In the genomic region with DNA sequence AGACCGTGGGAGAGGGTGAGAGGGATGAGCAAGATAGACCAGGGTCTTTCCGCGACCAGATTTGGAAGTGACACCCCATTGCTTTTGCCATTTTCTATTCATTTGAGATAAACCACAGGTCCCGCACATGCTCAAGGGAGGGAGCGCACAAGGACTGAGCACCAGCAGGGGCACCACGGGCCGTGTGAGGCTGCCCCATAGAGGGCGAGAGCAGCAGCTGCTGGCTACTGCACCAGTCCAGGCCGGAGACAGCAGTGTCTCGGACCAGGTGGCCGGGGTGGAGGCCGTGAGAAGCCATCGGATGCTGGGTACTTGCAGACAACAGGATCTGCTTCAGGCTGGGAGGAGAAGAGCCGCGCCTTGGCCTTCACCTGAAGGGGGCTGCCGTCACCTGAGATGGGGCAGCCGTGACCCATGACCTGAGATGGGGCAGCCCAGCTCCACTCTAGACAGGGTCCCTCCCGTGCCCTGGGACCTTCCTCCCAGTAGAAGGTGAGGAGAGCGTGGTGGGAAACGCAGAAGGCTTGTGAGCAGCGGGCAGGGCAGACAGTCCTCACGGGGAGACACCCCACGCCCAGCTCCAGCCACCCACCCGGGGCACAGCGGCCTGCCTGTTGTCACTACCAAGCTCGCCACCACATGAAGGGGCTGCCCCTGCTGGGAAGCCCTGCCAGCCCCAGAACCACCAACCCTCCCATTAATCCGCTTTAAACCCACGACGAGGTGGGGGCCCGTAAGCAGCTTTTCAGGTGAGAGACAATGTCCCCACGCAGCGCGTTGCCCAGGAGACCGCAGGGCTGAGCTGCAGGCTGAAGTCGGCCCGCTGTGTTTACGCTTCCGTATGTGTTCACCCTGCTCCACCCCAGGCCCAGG, we compare ENCODE assay signal across 15 cellular contexts.
DNase-seq lines count a peak whose midpoint lies in the region; ATAC-seq and TF ChIP-seq lines count a peak whose summit lies in the region.
"Had no signal": no experiment of that assay in that cellular context is flagged by ENCODE, and none has a peak within 500 bp of the region (broad histone marks: within the 10 kb centered on the region; RNA-seq: fewer than 3 reads in every experiment).

No MANE protein-coding gene starts in this region.

- H3K36me3 ChIP-seq in adrenal gland (replicated peaks in 1 of 2): no peaks in the 10 kb centered on the region

- TF ChIP-seq CTCF in brain (conservative IDR thresholded peaks at IDR 0.05) (no peak), adrenal gland (IDR thresholded peaks at IDR 0.05) (no peak)

- H3K27me3 Mint-ChIP-seq in IgD-negative memory B cell: peaks cover 6% of the 10 kb centered on the region
- peaks cover 8% of the 10 kb centered on the region for H3K27me3 Mint-ChIP-seq in brain
- no peaks in the 10 kb centered on the region for H3K27me3 Mint-ChIP-seq in naive B cell
- no peaks in the 10 kb centered on the region for H3K27me3 Mint-ChIP-seq in activated T-helper 1 cell treated with anti-CD3 and anti-CD28 coated beads, Interleukin-12 subunit alpha, Interleukin-12 subunit beta, Interleukin-2, Interleukin-4 antibody, amounts not matched to agents 30 ng/mL and 10 ng/mL and 1 ng/mL, durations not matched to agents 14 hours and 24 hours and 36 hours (ENCODE audit: insufficient read depth)

- intact Hi-C loops in adrenal gland (cut with DNase I): no loop called here
- intact Hi-C loops in activated T-helper 1 cell treated with anti-CD3 and anti-CD28 coated beads, Interleukin-12 subunit alpha, Interleukin-12 subunit beta, Interleukin-2, Interleukin-4 antibody, amounts not matched to agents 30 ng/mL and 10 ng/mL and 1 ng/mL, durations not matched to agents 14 hours and 24 hours and 36 hours (cut with micrococcal nuclease): no loop called here

- no peaks in the 10 kb centered on the region for H3K9me3 ChIP-seq in adrenal gland (replicated peaks in 1 of 3)

- H3K4me3 Mint-ChIP-seq in IgD-negative memory B cell (peak overlapping the region in 3 of 4 donors; percentile 27 to 55 (median 47)), brain (peak overlapping the region in 3 of 5 experiments; percentile 14 to 56 (median 46)), naive B cell (peak overlapping the region in 7 of 8 donors; percentile 72 to 95 (median 81))
- H3K4me3 Mint-ChIP-seq in activated T-helper 1 cell treated with anti-CD3 and anti-CD28 coated beads, Interleukin-12 subunit alpha, Interleukin-12 subunit beta, Interleukin-2, Interleukin-4 antibody, amounts not matched to agents 30 ng/mL and 10 ng/mL and 1 ng/mL, durations not matched to agents 14 hours and 24 hours and 36 hours: no peak overlapping the region
- H3K4me3 Mint-ChIP-seq: activated CD8-positive, alpha-beta T cell treated with anti-CD3 and anti-CD28 coated beads, Interleukin-2, amount 10 ng/mL, durations not matched to agents 7 days and 5 days; T-helper 2 cell treated with Interferon-gamma antibody and Interleukin-4, amounts not matched to agents 5 μg/mL and 100 μg/mL, for 36 hours had no signal

- no peak overlapping the region for H3K4me3 ChIP-seq in adrenal gland

- peaks cover 8% of the 10 kb centered on the region for H3K27me3 ChIP-seq in adrenal gland

- peak; percentile 70 for DNase-seq in COR-L47 (lab: John Stamatoyannopoulos, UW)
- peak; percentile 38 for DNase-seq in naive B cell
- no peak for DNase-seq in adrenal gland
- no peak for DNase-seq in activated T-helper 1 cell treated with anti-CD3 and anti-CD28 coated beads, Interleukin-12 subunit alpha, Interleukin-12 subunit beta, Interleukin-2, Interleukin-4 antibody, amounts not matched to agents 30 ng/mL and 10 ng/mL and 1 ng/mL, durations not matched to agents 14 hours and 24 hours and 36 hours (ENCODE audit: low spot score)
- DNase-seq in cerebellum (ENCODE audit: low spot score): no peak
- DNase-seq: activated CD8-positive, alpha-beta T cell treated with anti-CD3 and anti-CD28 coated beads, Interleukin-2, amount 10 ng/mL, durations not matched to agents 7 days and 5 days; activated naive CD4-positive, alpha-beta T cell; CD8-positive, alpha-beta memory T cell; GOT3; NCI-H1105 treated with DMSO at 0.1 percent for 48 hours; stimulated activated CD4-positive, alpha-beta T cell treated with anti-CD3 and anti-CD28 coated beads, Interleukin-2, amount 100 ng/mL, for 48 hours had no signal

- peak; percentile 14 to 21 for ATAC-seq in naive B cell (ENCODE audit: low read depth in 2 of 2)
- ATAC-seq: activated CD8-positive, alpha-beta T cell treated with anti-CD3 and anti-CD28 coated beads, Interleukin-2, amount 10 ng/mL, durations not matched to agents 7 days and 5 days had no signal

- no peak overlapping the region for H3K27ac ChIP-seq in adrenal gland

- 67 to 85% (median 83%) methylated on average over 10 to 38 of the region's 38 CpGs for WGBS in adrenal gland, 4 donors

- H3K4me1 Mint-ChIP-seq in IgD-negative memory B cell: peaks cover 5 to 27% (median 20%) of the 10 kb centered on the region in 3 donors
- H3K4me1 Mint-ChIP-seq in brain: peaks cover 94% of the 10 kb centered on the region
- H3K4me1 Mint-ChIP-seq in naive B cell: peaks cover 27 to 85% (median 39%) of the 10 kb centered on the region in 3 donors
- H3K4me1 Mint-ChIP-seq in activated T-helper 1 cell treated with anti-CD3 and anti-CD28 coated beads, Interleukin-12 subunit alpha, Interleukin-12 subunit beta, Interleukin-2, Interleukin-4 antibody, amounts not matched to agents 30 ng/mL and 10 ng/mL and 1 ng/mL, durations not matched to agents 14 hours and 24 hours and 36 hours (ENCODE audit: low read depth): peaks cover 17% of the 10 kb centered on the region

- H3K4me1 ChIP-seq in adrenal gland (replicated peaks in 1 of 2): peaks cover 0 to 3% of the 10 kb centered on the region in 2 donors

- H3K9me3 Mint-ChIP-seq in IgD-negative memory B cell (peaks cover 0 to 4% (median 0%) of the 10 kb centered on the region in 3 donors), brain (peaks cover 3 to 30% (median 12%) of the 10 kb centered on the region in 5 experiments), naive B cell (peaks cover 0 to 5% (median 0%) of the 10 kb centered on the region in 7 donors)
- peaks cover 11% of the 10 kb centered on the region for H3K9me3 Mint-ChIP-seq in activated T-helper 1 cell treated with anti-CD3 and anti-CD28 coated beads, Interleukin-12 subunit alpha, Interleukin-12 subunit beta, Interleukin-2, Interleukin-4 antibody, amounts not matched to agents 30 ng/mL and 10 ng/mL and 1 ng/mL, durations not matched to agents 14 hours and 24 hours and 36 hours
- H3K9me3 Mint-ChIP-seq: central memory CD8-positive, alpha-beta T cell; T-helper 2 cell treated with Interferon-gamma antibody and Interleukin-4, amounts not matched to agents 5 μg/mL and 100 μg/mL, for 36 hours had no signal

- H3K36me3 Mint-ChIP-seq in IgD-negative memory B cell (no peaks in the 10 kb centered on the region), brain (peaks cover 6% of the 10 kb centered on the region), naive B cell (peaks cover 0 to 6% of the 10 kb centered on the region in 2 donors)
- no peaks in the 10 kb centered on the region for H3K36me3 Mint-ChIP-seq in activated T-helper 1 cell treated with anti-CD3 and anti-CD28 coated beads, Interleukin-12 subunit alpha, Interleukin-12 subunit beta, Interleukin-2, Interleukin-4 antibody, amounts not matched to agents 30 ng/mL and 10 ng/mL and 1 ng/mL, durations not matched to agents 14 hours and 24 hours and 36 hours (ENCODE audit: low read depth)
- H3K36me3 Mint-ChIP-seq: CD8-positive, alpha-beta memory T cell had no signal

- no peak for TF ChIP-seq POLR2A in adrenal gland (IDR thresholded peaks at IDR 0.05)

- H3K27ac Mint-ChIP-seq in IgD-negative memory B cell: peak overlapping the region in 1 of 3 donors; percentile 94
- H3K27ac Mint-ChIP-seq in brain: peak overlapping the region in 4 of 5 experiments; percentile 95 to 98 (median 98)
- peak overlapping the region in 5 of 6 donors; percentile 87 to 99 (median 96) for H3K27ac Mint-ChIP-seq in naive B cell
- no peak overlapping the region for H3K27ac Mint-ChIP-seq in activated T-helper 1 cell treated with anti-CD3 and anti-CD28 coated beads, Interleukin-12 subunit alpha, Interleukin-12 subunit beta, Interleukin-2, Interleukin-4 antibody, amounts not matched to agents 30 ng/mL and 10 ng/mL and 1 ng/mL, durations not matched to agents 14 hours and 24 hours and 36 hours
- H3K27ac Mint-ChIP-seq: activated CD8-positive, alpha-beta T cell treated with anti-CD3 and anti-CD28 coated beads, Interleukin-2, amount 10 ng/mL, durations not matched to agents 7 days and 5 days; T-helper 2 cell treated with Interferon-gamma antibody and Interleukin-4, amounts not matched to agents 5 μg/mL and 100 μg/mL, for 36 hours had no signal

Comparison
In these comparisons a context has a peak if more than half of its experiments do, and no peak if none do; other contexts are left out.
1. DNase-seq: peak in COR-L47 (single experiment) and naive B cell (single experiment); none in adrenal gland (0 of 7), activated T-helper 1 cell treated with anti-CD3 and anti-CD28 coated beads, Interleukin-12 subunit alpha, Interleukin-12 subunit beta, Interleukin-2, Interleukin-4 antibody, amounts not matched to agents 30 ng/mL and 10 ng/mL and 1 ng/mL, durations not matched to agents 14 hours and 24 hours and 36 hours (single experiment) and cerebellum (single experiment).